ENCODE assay signal across 27 cellular contexts in genomic region chr18:355678-356077, GRCh38.
"Had no signal": no experiment of that assay in that cellular context is flagged by ENCODE, and none has a peak within 500 bp of the region (broad histone marks: within the 10 kb centered on the region; RNA-seq: fewer than 3 reads in every experiment).

No MANE protein-coding gene starts in this region.

- H3K4me3 ChIP-seq: coronary artery, heart right ventricle, lower lobe of right lung, right atrium auricular region, spleen, thoracic aorta, tibial nerve, upper lobe of left lung had no signal

- H3K9me3 Mint-ChIP-seq: immature natural killer cell; natural killer cell; stimulated activated naive B cell treated with anti-CD40 and anti-IgM and Interleukin-4, amounts not matched to agents 10 μg/mL and 1 μg/mL and 100 μg/mL, for 72 hours; stimulated activated naive CD8-positive, alpha-beta T cell treated with anti-CD3 and anti-CD28 coated beads, Interleukin-15, Interleukin-2, amounts not matched to agents 100 ng/mL and 50 ng/mL, for 24 hours had no signal

- H3K27ac ChIP-seq: foreskin keratinocyte, lower lobe of right lung, neutrophil, parathyroid adenoma, right atrium auricular region, spleen, thoracic aorta, tibial nerve, upper lobe of left lung had no signal

- H3K4me1 Mint-ChIP-seq: immature natural killer cell, natural killer cell had no signal

- H3K79me2 ChIP-seq: parathyroid adenoma had no signal

- H3K27me3 Mint-ChIP-seq: progenitor cell of endocrine pancreas had no signal

- H3K9ac ChIP-seq: parathyroid adenoma had no signal

- DNase-seq: dermis blood vessel endothelial cell; effector memory CD4-positive, alpha-beta T cell; foreskin keratinocyte; glutamatergic neuron; heart right ventricle; hypothalamus; immature natural killer cell; islet precursor cell; kidney glomerular epithelial cell; left colon; left ventricle myocardium superior; lower lobe of right lung; natural killer cell; spleen; stimulated activated CD4-positive, alpha-beta T cell treated with anti-CD3 and anti-CD28 coated beads, Interleukin-15, amount 100 ng/mL, for 24 hours; stimulated activated CD4-positive, alpha-beta T cell treated with anti-CD3 and anti-CD28 coated beads, Interleukin-2, amount 100 ng/mL, for 48 hours; stimulated activated naive B cell treated with anti-CD40 and anti-IgM and Interleukin-4, amounts not matched to agents 10 μg/mL and 1 μg/mL and 100 μg/mL, for 72 hours; upper lobe of left lung had no signal

- H3K36me3 Mint-ChIP-seq: immature natural killer cell; natural killer cell; stimulated activated naive B cell treated with anti-CD40 and anti-IgM and Interleukin-4, amounts not matched to agents 10 μg/mL and 1 μg/mL and 100 μg/mL, for 72 hours had no signal

- H3K36me3 ChIP-seq: heart right ventricle, lower lobe of right lung, neutrophil, right atrium auricular region, spleen, thoracic aorta, tibial nerve, upper lobe of left lung had no signal

- H3K27ac Mint-ChIP-seq: immature natural killer cell; natural killer cell; progenitor cell of endocrine pancreas; stimulated activated naive B cell treated with anti-CD40 and anti-IgM and Interleukin-4, amounts not matched to agents 10 μg/mL and 1 μg/mL and 100 μg/mL, for 72 hours; stimulated activated naive CD8-positive, alpha-beta T cell treated with anti-CD3 and anti-CD28 coated beads, Interleukin-15, Interleukin-2, amounts not matched to agents 100 ng/mL and 50 ng/mL, for 24 hours had no signal

- H3K4me1 ChIP-seq: foreskin keratinocyte, lower lobe of right lung, right atrium auricular region, spleen, upper lobe of left lung had no signal

- H3K27me3 ChIP-seq: foreskin keratinocyte, heart right ventricle, right atrium auricular region, spleen, tibial nerve, upper lobe of left lung had no signal

- H3K4me3 Mint-ChIP-seq: immature natural killer cell; natural killer cell; stimulated activated naive B cell treated with anti-CD40 and anti-IgM and Interleukin-4, amounts not matched to agents 10 μg/mL and 1 μg/mL and 100 μg/mL, for 72 hours; stimulated activated naive CD8-positive, alpha-beta T cell treated with anti-CD3 and anti-CD28 coated beads, Interleukin-15, Interleukin-2, amounts not matched to agents 100 ng/mL and 50 ng/mL, for 24 hours had no signal

- H3K9me3 ChIP-seq: heart right ventricle, lower lobe of right lung, neutrophil, right atrium auricular region, spleen, thoracic aorta, tibial nerve, upper lobe of left lung had no signal

- ATAC-seq: foreskin keratinocyte; heart right ventricle; left colon; left ventricle myocardium superior; lower lobe of right lung; natural killer cell; sciatic nerve; stimulated activated naive B cell treated with anti-CD40 and anti-IgM and Interleukin-4, amounts not matched to agents 10 μg/mL and 1 μg/mL and 100 μg/mL, for 72 hours had no signal
